ENCODE assay signal across 15 cellular contexts in the genomic region with DNA sequence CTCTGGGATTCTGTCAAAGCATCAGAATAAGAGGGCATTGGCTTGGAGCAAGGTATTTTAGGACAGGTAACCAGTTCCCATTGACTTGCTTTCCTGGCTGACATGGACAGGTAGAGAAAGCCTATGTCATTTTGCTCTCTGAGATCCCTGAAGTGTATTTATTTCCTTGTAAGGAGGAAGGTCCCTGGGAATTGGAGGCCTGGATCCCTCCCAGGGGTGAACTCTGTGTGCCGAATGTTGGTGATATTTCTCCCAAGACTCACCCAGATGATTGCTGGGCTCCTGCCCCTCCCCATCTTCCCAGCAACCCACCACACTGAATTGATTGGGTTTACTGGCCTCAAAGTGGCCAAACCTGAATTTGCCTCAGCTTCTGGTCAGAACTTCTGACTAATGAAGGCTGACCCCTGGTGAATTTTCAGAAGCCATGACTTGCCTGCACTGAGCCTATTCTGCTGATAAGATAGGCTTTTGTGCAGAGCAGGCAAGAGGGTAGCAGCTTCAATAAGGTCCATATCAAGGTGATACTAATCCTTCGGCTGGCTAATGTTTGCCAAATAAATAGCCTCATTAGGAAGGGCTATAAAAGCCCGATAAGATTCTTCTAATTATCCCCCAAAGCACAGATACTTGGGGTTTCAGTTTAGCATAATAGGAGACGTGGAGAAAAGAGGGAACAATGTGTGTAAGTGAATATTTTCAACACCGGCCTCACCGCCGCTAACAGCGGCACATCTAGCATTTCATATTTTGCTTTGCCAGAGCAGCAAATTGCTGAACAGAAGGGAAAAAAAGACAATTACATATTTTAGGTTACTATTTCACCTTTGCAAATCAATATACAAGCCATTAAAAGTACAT.
DNase-seq lines count a peak whose midpoint lies in the region; ATAC-seq and TF ChIP-seq lines count a peak whose summit lies in the region.
"Had no signal": no experiment of that assay in that cellular context is flagged by ENCODE, and none has a peak within 500 bp of the region (broad histone marks: within the 10 kb centered on the region; RNA-seq: fewer than 3 reads in every experiment).

No MANE protein-coding gene starts in this region.

- peak; percentile 48; the same call in 1 of the 2 replicates for TF ChIP-seq CTCF in C4-2B (conservative IDR thresholded peaks at IDR 0.05)

- ATAC-seq in GM21423 (IDR thresholded peaks at IDR 0.05; ENCODE audit: unreplicated experiment), result no peak
- ATAC-seq in GM21786 (IDR thresholded peaks at IDR 0.05; ENCODE audit: unreplicated experiment), result no peak
- no peak for ATAC-seq in HG02678 (IDR thresholded peaks at IDR 0.05; ENCODE audit: unreplicated experiment)
- ATAC-seq: stimulated activated memory B cell treated with anti-CD40 and anti-IgM and Interleukin-4, amounts not matched to agents 10 μg/mL and 1 μg/mL and 100 μg/mL, for 72 hours had no signal

- DNase-seq in HT-29 (ENCODE audit: low spot score) (peak; percentile 47), amniotic epithelial cell (ENCODE audit: low read depth) (peak; percentile 48), islet precursor cell (peak; percentile 83)
- no peak for DNase-seq in stimulated activated CD4-positive, alpha-beta T cell treated with anti-CD3 and anti-CD28 coated beads, Interleukin-1b, Interleukin-23, amount 100 ng/mL, for 48 hours
- DNase-seq: activated CD8-positive, alpha-beta memory T cell treated with anti-CD3 and anti-CD28 coated beads, Interleukin-2, amount 50 U/mL, for 48 hours; cortex of kidney; foreskin melanocyte; GOT3; NCI-H446 treated with DMSO at 0.1 percent for 48 hours; stimulated activated CD4-positive, alpha-beta T cell treated with anti-CD3 and anti-CD28 coated beads, Interleukin-4, amount 100 ng/mL, for 24 hours had no signal

- H3K27ac ChIP-seq in C4-2B, result peak overlapping the region; percentile 60
